Comparison of ENCODE assay signal across 28 cellular contexts in the genomic region with DNA sequence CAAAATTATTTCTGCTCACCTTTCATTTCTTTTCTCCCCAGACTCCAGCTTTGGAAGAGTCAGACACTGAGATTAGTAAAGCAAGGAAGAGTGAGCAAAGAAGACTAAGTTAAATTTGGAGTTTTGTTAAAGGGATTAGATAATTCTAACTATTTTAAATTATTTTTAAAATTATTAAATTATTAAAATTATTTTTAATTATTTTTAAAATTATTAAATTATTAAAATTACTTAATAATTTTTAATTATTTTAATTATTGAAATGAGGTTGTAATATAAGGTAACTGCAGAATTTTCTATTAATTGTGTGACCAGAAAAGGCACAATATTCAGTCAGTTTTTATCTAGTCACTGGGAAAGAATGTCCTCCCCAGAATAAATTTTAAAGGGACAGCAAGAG.
"Had no signal": no experiment of that assay in that cellular context is flagged by ENCODE, and none has a peak within 500 bp of the region (broad histone marks: within the 10 kb centered on the region; RNA-seq: fewer than 3 reads in every experiment).

No MANE protein-coding gene starts in this region.

- H3K27me3 ChIP-seq: ovary, suprapubic skin, tibial artery, upper lobe of right lung had no signal

- H3K27me3 Mint-ChIP-seq: naive thymus-derived CD4-positive, alpha-beta T cell; natural killer cell treated with Interleukin-12 subunit alpha and Interleukin-12 subunit beta and Interleukin-15 and Interleukin-18, amount 100 ng/mL, for 72 hours had no signal

- H3K27ac ChIP-seq: left ventricle myocardium inferior, ovary, prostate gland, suprapubic skin, thoracic aorta, tibial artery, upper lobe of right lung had no signal

- H3K36me3 ChIP-seq: left ventricle myocardium inferior, ovary, prostate gland, suprapubic skin, thoracic aorta, tibial artery, upper lobe of right lung had no signal

- H3K4me1 Mint-ChIP-seq: mesothelial cell of epicardium; stimulated activated naive B cell treated with anti-CD40 and anti-IgM and Interleukin-4, amounts not matched to agents 10 μg/mL and 1 μg/mL and 100 μg/mL, for 72 hours had no signal

- H3K4me1 ChIP-seq: left ventricle myocardium inferior, prostate gland, suprapubic skin, tibial artery, upper lobe of right lung had no signal

- ATAC-seq: mucosa of descending colon; naive thymus-derived CD4-positive, alpha-beta T cell; natural killer cell treated with Interleukin-12 subunit alpha and Interleukin-12 subunit beta and Interleukin-15 and Interleukin-18, amount 100 ng/mL, for 72 hours; right cardiac atrium; sciatic nerve; stimulated activated naive B cell treated with anti-CD40 and anti-IgM and Interleukin-4, amounts not matched to agents 10 μg/mL and 1 μg/mL and 100 μg/mL, for 72 hours; stimulated activated naive CD8-positive, alpha-beta T cell treated with anti-CD3 and anti-CD28 coated beads, Interleukin-15, Interleukin-2, amounts not matched to agents 100 U/mL and 50 U/mL, for 24 hours; upper lobe of right lung had no signal

- H3K9me3 Mint-ChIP-seq: immature natural killer cell; mesothelial cell of epicardium; stimulated activated naive B cell treated with anti-CD40 and anti-IgM and Interleukin-4, amounts not matched to agents 10 μg/mL and 1 μg/mL and 100 μg/mL, for 72 hours had no signal

- H3K4me3 ChIP-seq: left ventricle myocardium inferior, lung, mucosa of descending colon, ovary, prostate gland, smooth muscle cell, suprapubic skin, thoracic aorta, tibial artery, upper lobe of right lung had no signal

- DNase-seq: hypothalamus; immature natural killer cell; left ventricle myocardium inferior; mucosa of descending colon; naive thymus-derived CD4-positive, alpha-beta T cell; ovary; posterior cingulate gyrus; retina; right cardiac atrium; stimulated activated CD4-positive, alpha-beta T cell treated with anti-CD3 and anti-CD28 coated beads, Interleukin-1b, Interleukin-23, amount 100 ng/mL, for 48 hours; stimulated activated CD4-positive, alpha-beta T cell treated with anti-CD3 and anti-CD28 coated beads, Interleukin-2, amount 100 ng/mL, for 48 hours; stimulated activated CD4-positive, alpha-beta T cell treated with anti-CD3 and anti-CD28 coated beads, Interleukin-4, amount 100 ng/mL, for 4 hours; stimulated activated CD8-positive, alpha-beta memory T cell treated with anti-CD3 and anti-CD28 coated beads, Interleukin-4, amount 100 ng/mL, for 48 hours; stimulated activated naive B cell treated with anti-CD40 and anti-IgM and Interleukin-4, amounts not matched to agents 10 μg/mL and 1 μg/mL and 100 μg/mL, for 72 hours; stimulated activated naive CD8-positive, alpha-beta T cell treated with anti-CD3 and anti-CD28 coated beads, Interleukin-15, Interleukin-2, amounts not matched to agents 100 U/mL and 50 U/mL, for 24 hours; tibial artery; trophoblast cell; upper lobe of right lung had no signal

- H3K36me3 Mint-ChIP-seq: immature natural killer cell; mesothelial cell of epicardium; natural killer cell treated with Interleukin-12 subunit alpha and Interleukin-12 subunit beta and Interleukin-15 and Interleukin-18, amount 100 ng/mL, for 72 hours; stimulated activated naive B cell treated with anti-CD40 and anti-IgM and Interleukin-4, amounts not matched to agents 10 μg/mL and 1 μg/mL and 100 μg/mL, for 72 hours had no signal

- H3K9me3 ChIP-seq: left ventricle myocardium inferior, mucosa of descending colon, ovary, prostate gland, suprapubic skin, thoracic aorta, tibial artery, upper lobe of right lung had no signal

- FAIRE-seq: islet of Langerhans, urothelium cell line had no signal

- H3K4me3 Mint-ChIP-seq: mesothelial cell of epicardium; naive thymus-derived CD4-positive, alpha-beta T cell; natural killer cell treated with Interleukin-12 subunit alpha and Interleukin-12 subunit beta and Interleukin-15 and Interleukin-18, amount 100 ng/mL, for 72 hours; stimulated activated naive B cell treated with anti-CD40 and anti-IgM and Interleukin-4, amounts not matched to agents 10 μg/mL and 1 μg/mL and 100 μg/mL, for 72 hours had no signal

- H3K27ac Mint-ChIP-seq: immature natural killer cell; mesothelial cell of epicardium; stimulated activated naive B cell treated with anti-CD40 and anti-IgM and Interleukin-4, amounts not matched to agents 10 μg/mL and 1 μg/mL and 100 μg/mL, for 72 hours had no signal
